In the genomic region with DNA sequence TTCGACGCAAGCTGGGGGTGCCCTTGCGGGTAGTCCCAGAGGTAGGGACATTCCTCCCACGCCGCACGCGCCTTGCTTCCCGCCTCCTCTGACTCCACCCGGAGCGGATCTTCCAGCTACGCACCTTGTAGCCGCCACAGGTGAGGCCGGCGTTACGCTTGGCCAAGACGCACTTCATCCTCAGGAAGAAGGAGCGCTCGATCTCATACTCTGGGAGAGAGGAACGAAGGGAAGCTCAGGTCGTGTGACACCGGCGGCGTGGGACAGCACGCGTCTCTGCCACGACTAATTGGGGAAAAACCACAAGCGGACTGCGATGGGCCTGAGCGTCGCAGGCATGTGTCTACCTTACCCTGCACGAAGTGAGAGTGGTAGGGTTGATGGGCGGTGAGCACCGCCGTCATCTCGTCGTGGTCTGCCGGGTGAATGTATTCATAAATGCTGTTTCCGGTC, we compare ENCODE assay signal across 25 cellular contexts. TPM values are rescaled to one million over a fixed set of nuclear protein-coding genes. Genes with fewer than 3 reads are reported as not detected.
"Had no signal": no experiment of that assay in that cellular context is flagged by ENCODE, and none has a peak within 500 bp of the region (broad histone marks: within the 10 kb centered on the region; RNA-seq: fewer than 3 reads in every experiment).

No MANE protein-coding gene starts in this region.

- H3K4me1 Mint-ChIP-seq: mesothelial cell of epicardium had no signal

- H3K4me1 ChIP-seq: body of pancreas, foreskin keratinocyte had no signal

- H3K27ac ChIP-seq: body of pancreas, epithelial cell of prostate, foreskin keratinocyte, psoas muscle, VCaP had no signal

- H3K36me3 Mint-ChIP-seq: mesothelial cell of epicardium; stimulated activated effector memory CD8-positive, alpha-beta T cell treated with anti-CD3 and anti-CD28 coated beads, Interleukin-12 subunit alpha, Interleukin-12 subunit beta, amount 100 ng/mL, for 72 hours had no signal

- H3K4me2 ChIP-seq: smooth muscle cell had no signal

- H3K9me3 ChIP-seq: body of pancreas, psoas muscle had no signal

- H3K4me3 ChIP-seq: body of pancreas, lung, psoas muscle, smooth muscle cell had no signal

- H3K9me3 Mint-ChIP-seq: activated CD4-positive, alpha-beta memory T cell treated with anti-CD3 and anti-CD28 coated beads for 36 hours; activated naive CD4-positive, alpha-beta T cell treated with anti-CD3 and anti-CD28 coated beads for 36 hours; activated T-helper 2 cell treated with anti-CD3 and anti-CD28 coated beads, Interferon-gamma antibody, Interleukin-2, Interleukin-4, amounts not matched to agents 10 μg/mL and 5 μg/mL and 100 μg/mL, durations not matched to agents 14 hours and 24 hours and 36 hours; mesothelial cell of epicardium; stimulated activated effector memory CD8-positive, alpha-beta T cell treated with anti-CD3 and anti-CD28 coated beads, Interleukin-12 subunit alpha, Interleukin-12 subunit beta, amount 100 ng/mL, for 72 hours had no signal

- H3K27me3 ChIP-seq: body of pancreas had no signal

- H3K4me3 Mint-ChIP-seq: activated CD4-positive, alpha-beta memory T cell treated with anti-CD3 and anti-CD28 coated beads for 36 hours; activated CD8-positive, alpha-beta memory T cell treated with anti-CD3 and anti-CD28 coated beads, Interleukin-2, amount 10 ng/mL, durations not matched to agents 7 days and 5 days; activated naive CD4-positive, alpha-beta T cell treated with anti-CD3 and anti-CD28 coated beads for 36 hours; mesothelial cell of epicardium; stimulated activated effector memory CD8-positive, alpha-beta T cell treated with anti-CD3 and anti-CD28 coated beads, Interleukin-12 subunit alpha, Interleukin-12 subunit beta, amount 100 ng/mL, for 72 hours had no signal

- ATAC-seq: activated CD8-positive, alpha-beta memory T cell treated with anti-CD3 and anti-CD28 coated beads, Interleukin-2, amount 10 ng/mL, durations not matched to agents 7 days and 5 days; body of pancreas; foreskin keratinocyte; left lobe of liver; psoas muscle; sciatic nerve; stimulated activated effector memory CD8-positive, alpha-beta T cell treated with anti-CD3 and anti-CD28 coated beads, Interleukin-12 subunit alpha, Interleukin-12 subunit beta, amount 100 ng/mL, for 72 hours had no signal

- DNase-seq: activated CD4-positive, alpha-beta memory T cell treated with anti-CD3 and anti-CD28 coated beads for 36 hours; activated CD4-positive, CD25-positive, alpha-beta regulatory T cell treated with anti-CD3 and anti-CD28 coated beads, Interleukin-2, amount 50 U/mL, for 72 hours; activated CD8-positive, alpha-beta memory T cell treated with anti-CD3 and anti-CD28 coated beads, Interleukin-2, amount 10 ng/mL, durations not matched to agents 7 days and 5 days; activated naive CD4-positive, alpha-beta T cell treated with anti-CD3 and anti-CD28 coated beads for 36 hours; activated T-cell treated with anti-CD3 and anti-CD28 coated beads, Interleukin-2, amount 50 U/mL, for 1 hour; body of pancreas; foreskin keratinocyte; hippocampal formation; islet precursor cell; psoas muscle; stimulated activated CD4-positive, alpha-beta T cell treated with anti-CD3 and anti-CD28 coated beads, Interleukin-4, amount 100 ng/mL, for 24 hours; T-helper 2 cell had no signal

- H3K27ac Mint-ChIP-seq: activated CD4-positive, alpha-beta memory T cell treated with anti-CD3 and anti-CD28 coated beads for 36 hours; activated CD8-positive, alpha-beta memory T cell treated with anti-CD3 and anti-CD28 coated beads, Interleukin-2, amount 10 ng/mL, durations not matched to agents 7 days and 5 days; activated naive CD4-positive, alpha-beta T cell treated with anti-CD3 and anti-CD28 coated beads for 36 hours; activated T-helper 2 cell treated with anti-CD3 and anti-CD28 coated beads, Interferon-gamma antibody, Interleukin-2, Interleukin-4, amounts not matched to agents 10 μg/mL and 5 μg/mL and 100 μg/mL, durations not matched to agents 14 hours and 24 hours and 36 hours; mesothelial cell of epicardium; stimulated activated effector memory CD8-positive, alpha-beta T cell treated with anti-CD3 and anti-CD28 coated beads, Interleukin-12 subunit alpha, Interleukin-12 subunit beta, amount 100 ng/mL, for 72 hours had no signal

RNA-seq across cellular contexts. Expression of a gene that starts 15.5 kb away (rescaled TPM):
- total RNA-seq: activated CD4-positive, alpha-beta memory T cell treated with anti-CD3 and anti-CD28 coated beads for 36 hours; activated naive CD4-positive, alpha-beta T cell treated with anti-CD3 and anti-CD28 coated beads for 36 hours; activated T-helper 2 cell treated with anti-CD3 and anti-CD28 coated beads, Interferon-gamma antibody, Interleukin-2, Interleukin-4, amounts not matched to agents 10 μg/mL and 5 μg/mL and 100 μg/mL, durations not matched to agents 14 hours and 24 hours and 36 hours; dermis microvascular lymphatic vessel endothelial cell; fibroblast of lung; foreskin keratinocyte; left lobe of liver; lung; mesothelial cell of epicardium; smooth muscle cell had no signal
- polyA plus RNA-seq: fibroblast of lung, foreskin keratinocyte, lung, neural cell, smooth muscle cell, urinary bladder had no signal
